ENCODE assay signal across 1 cellular context in the genomic region with DNA sequence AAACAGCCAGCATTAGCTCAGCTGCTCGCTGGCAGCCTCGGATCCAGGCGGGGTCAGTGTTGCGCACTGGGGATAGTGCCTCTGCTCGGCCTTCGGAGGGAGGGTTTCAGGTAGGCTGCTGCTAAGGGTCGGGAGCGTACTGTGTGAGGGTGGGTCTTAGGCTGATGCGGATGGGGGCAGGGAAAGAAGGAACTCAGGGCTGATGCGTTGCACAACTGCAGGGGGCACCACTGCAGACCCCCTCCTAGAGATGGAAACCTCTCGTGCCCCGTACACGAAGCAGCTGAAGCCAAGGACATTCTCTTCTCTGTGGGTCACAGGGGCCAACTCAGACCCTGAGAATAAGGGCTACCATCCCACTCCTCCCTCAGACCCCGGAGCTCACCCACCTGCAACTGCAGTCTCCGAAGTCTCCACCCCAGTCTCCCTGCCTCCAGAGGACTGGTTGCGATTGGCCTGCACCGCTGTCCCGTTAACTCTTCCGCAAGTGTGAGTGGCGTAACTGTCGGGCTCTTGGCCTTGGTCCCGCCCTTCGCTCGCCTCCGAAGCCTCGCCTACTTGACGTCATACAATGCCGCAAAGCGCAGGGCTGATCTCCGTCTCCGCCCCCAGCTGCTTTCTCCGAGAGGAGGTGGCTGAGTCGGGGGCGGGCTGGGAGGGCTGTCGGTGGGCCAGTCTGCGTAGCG.
TF ChIP-seq lines count a peak whose summit lies in the region.

A gene with protein sequence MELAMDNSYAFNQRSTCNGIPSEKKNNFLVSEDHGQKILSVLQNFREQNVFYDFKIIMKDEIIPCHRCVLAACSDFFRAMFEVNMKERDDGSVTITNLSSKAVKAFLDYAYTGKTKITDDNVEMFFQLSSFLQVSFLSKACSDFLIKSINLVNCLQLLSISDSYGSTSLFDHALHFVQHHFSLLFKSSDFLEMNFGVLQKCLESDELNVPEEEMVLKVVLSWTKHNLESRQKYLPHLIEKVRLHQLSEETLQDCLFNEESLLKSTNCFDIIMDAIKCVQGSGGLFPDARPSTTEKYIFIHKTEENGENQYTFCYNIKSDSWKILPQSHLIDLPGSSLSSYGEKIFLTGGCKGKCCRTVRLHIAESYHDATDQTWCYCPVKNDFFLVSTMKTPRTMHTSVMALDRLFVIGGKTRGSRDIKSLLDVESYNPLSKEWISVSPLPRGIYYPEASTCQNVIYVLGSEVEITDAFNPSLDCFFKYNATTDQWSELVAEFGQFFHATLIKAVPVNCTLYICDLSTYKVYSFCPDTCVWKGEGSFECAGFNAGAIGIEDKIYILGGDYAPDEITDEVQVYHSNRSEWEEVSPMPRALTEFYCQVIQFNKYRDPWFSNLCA (minus strand): TSS at position 425 of the 686 bp plus-strand sequence. CDS start 18,250 bp downstream, outside the sequence.

TF ChIP-seq in HepG2, 621 proteins besides CTCF, POLR2A, EP300 and RAD21 (continued from another document and continues in another):
- TF ChIP-seq ZNF407 (CRISPR knock-in tag; IDR thresholded peaks at IDR 0.05; ENCODE audit: not compliant biosample characterization) (no peak), ZNF264 (CRISPR knock-in tag; IDR thresholded peaks at IDR 0.05) (peak; percentile 58; the same call in 1 of the 2 replicates), HNRNPUL1 (IDR thresholded peaks at IDR 0.05; ENCODE audit: low read depth, low read length) (no peak), ZNF678 (CRISPR knock-in tag; IDR thresholded peaks at IDR 0.05) (0 out of 2 replicates have a peak, but pooled peaks have one; percentile 12), ZBTB21 (CRISPR knock-in tag; IDR thresholded peaks at IDR 0.05) (peak; percentile 92), HIVEP1 (CRISPR knock-in tag; IDR thresholded peaks at IDR 0.05) (peak; percentile 46; the same call in 1 of the 2 replicates), ZNF598 (CRISPR knock-in tag; IDR thresholded peaks at IDR 0.05; ENCODE audit: borderline replicate concordance) (peak; percentile 74; the same call in 1 of the 2 replicates), XRCC5 (optimal IDR thresholded peaks at IDR 0.05; ENCODE audit: low read length) (peak; percentile 94), FOXC1 (CRISPR knock-in tag; IDR thresholded peaks at IDR 0.05; ENCODE audit: borderline replicate concordance) (peak; percentile 88), ZNF841 (CRISPR knock-in tag; IDR thresholded peaks at IDR 0.05; ENCODE audit: borderline replicate concordance) (no peak), ZNF3 (CRISPR knock-in tag; IDR thresholded peaks at IDR 0.05) (no peak), KLF6 (CRISPR knock-in tag; IDR thresholded peaks at IDR 0.05) (peak; percentile 20; the same call in 1 of the 2 replicates), MZF1 (CRISPR knock-in tag; IDR thresholded peaks at IDR 0.05; ENCODE audit: borderline replicate concordance) (0 out of 2 replicates have a peak, but pooled peaks have one; percentile 68), RXRA (CRISPR knock-in tag; IDR thresholded peaks at IDR 0.05) (peak; percentile 23; the same call in 1 of the 2 replicates), CBX1 (IDR thresholded peaks at IDR 0.05; ENCODE audit: low read depth) (peak; percentile 68), ZNF225 (CRISPR knock-in tag; IDR thresholded peaks at IDR 0.05) (peak; percentile 86), REXO4 (CRISPR knock-in tag; IDR thresholded peaks at IDR 0.05; ENCODE audit: borderline replicate concordance) (no peak), ZNF543 (CRISPR knock-in tag; IDR thresholded peaks at IDR 0.05) (no peak), ZNF235 (CRISPR knock-in tag; IDR thresholded peaks at IDR 0.05; ENCODE audit: borderline replicate concordance) (0 out of 2 replicates have a peak, but pooled peaks have one; percentile 22), SRF (IDR thresholded peaks at IDR 0.05; ENCODE audit: low read depth, low read length) (no peak), ZNF772 (CRISPR knock-in tag; IDR thresholded peaks at IDR 0.05) (peak; percentile 48; the same call in 1 of the 2 replicates), NCOA2 (CRISPR knock-in tag; IDR thresholded peaks at IDR 0.05) (no peak), E2F1 (CRISPR knock-in tag; IDR thresholded peaks at IDR 0.05) (no peak), ZBTB7B (CRISPR knock-in tag; IDR thresholded peaks at IDR 0.05) (peak; percentile 67), NONO (IDR thresholded peaks at IDR 0.05) (no peak), NONO (CRISPR knock-in tag; conservative IDR thresholded peaks at IDR 0.05) (peak; percentile 69), ZNF30 (CRISPR knock-in tag; IDR thresholded peaks at IDR 0.05) (no peak), SMAD3 (CRISPR knock-in tag; IDR thresholded peaks at IDR 0.05) (peak; percentile 41), ZFP82 (CRISPR knock-in tag; IDR thresholded peaks at IDR 0.05; ENCODE audit: borderline replicate concordance) (no peak), SMAD1 (CRISPR knock-in tag; IDR thresholded peaks at IDR 0.05; ENCODE audit: borderline replicate concordance, low read depth) (no peak), NFKBIZ (CRISPR knock-in tag; IDR thresholded peaks at IDR 0.05) (0 out of 2 replicates have a peak, but pooled peaks have one; percentile 32)
- TF ChIP-seq, protein P1, sequence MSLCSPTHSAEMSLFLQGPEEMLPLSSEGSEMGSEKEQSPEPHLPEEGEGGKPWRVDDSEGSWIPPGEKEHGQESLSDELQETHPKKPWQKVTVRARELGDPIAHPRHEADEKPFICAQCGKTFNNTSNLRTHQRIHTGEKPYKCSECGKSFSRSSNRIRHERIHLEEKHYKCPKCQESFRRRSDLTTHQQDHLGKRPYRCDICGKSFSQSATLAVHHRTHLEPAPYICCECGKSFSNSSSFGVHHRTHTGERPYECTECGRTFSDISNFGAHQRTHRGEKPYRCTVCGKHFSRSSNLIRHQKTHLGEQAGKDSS (CRISPR knock-in tag; IDR thresholded peaks at IDR 0.05; ENCODE audit: borderline replicate concordance, low read depth), result peak; percentile 32; the same call in 1 of the 2 replicates
- TF ChIP-seq, protein P2, sequence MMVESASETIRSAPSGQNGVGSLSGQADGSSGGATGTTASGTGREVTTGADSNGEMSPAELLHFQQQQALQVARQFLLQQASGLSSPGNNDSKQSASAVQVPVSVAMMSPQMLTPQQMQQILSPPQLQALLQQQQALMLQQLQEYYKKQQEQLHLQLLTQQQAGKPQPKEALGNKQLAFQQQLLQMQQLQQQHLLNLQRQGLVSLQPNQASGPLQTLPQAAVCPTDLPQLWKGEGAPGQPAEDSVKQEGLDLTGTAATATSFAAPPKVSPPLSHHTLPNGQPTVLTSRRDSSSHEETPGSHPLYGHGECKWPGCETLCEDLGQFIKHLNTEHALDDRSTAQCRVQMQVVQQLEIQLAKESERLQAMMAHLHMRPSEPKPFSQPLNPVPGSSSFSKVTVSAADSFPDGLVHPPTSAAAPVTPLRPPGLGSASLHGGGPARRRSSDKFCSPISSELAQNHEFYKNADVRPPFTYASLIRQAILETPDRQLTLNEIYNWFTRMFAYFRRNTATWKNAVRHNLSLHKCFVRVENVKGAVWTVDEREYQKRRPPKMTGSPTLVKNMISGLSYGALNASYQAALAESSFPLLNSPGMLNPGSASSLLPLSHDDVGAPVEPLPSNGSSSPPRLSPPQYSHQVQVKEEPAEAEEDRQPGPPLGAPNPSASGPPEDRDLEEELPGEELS (CRISPR knock-in tag; IDR thresholded peaks at IDR 0.05), result peak; percentile 22; the same call in 1 of the 2 replicates
- TF ChIP-seq, protein P3, sequence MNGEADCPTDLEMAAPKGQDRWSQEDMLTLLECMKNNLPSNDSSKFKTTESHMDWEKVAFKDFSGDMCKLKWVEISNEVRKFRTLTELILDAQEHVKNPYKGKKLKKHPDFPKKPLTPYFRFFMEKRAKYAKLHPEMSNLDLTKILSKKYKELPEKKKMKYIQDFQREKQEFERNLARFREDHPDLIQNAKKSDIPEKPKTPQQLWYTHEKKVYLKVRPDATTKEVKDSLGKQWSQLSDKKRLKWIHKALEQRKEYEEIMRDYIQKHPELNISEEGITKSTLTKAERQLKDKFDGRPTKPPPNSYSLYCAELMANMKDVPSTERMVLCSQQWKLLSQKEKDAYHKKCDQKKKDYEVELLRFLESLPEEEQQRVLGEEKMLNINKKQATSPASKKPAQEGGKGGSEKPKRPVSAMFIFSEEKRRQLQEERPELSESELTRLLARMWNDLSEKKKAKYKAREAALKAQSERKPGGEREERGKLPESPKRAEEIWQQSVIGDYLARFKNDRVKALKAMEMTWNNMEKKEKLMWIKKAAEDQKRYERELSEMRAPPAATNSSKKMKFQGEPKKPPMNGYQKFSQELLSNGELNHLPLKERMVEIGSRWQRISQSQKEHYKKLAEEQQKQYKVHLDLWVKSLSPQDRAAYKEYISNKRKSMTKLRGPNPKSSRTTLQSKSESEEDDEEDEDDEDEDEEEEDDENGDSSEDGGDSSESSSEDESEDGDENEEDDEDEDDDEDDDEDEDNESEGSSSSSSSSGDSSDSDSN (CRISPR knock-in tag; IDR thresholded peaks at IDR 0.05), result peak; percentile 78
- TF ChIP-seq, protein P4, sequence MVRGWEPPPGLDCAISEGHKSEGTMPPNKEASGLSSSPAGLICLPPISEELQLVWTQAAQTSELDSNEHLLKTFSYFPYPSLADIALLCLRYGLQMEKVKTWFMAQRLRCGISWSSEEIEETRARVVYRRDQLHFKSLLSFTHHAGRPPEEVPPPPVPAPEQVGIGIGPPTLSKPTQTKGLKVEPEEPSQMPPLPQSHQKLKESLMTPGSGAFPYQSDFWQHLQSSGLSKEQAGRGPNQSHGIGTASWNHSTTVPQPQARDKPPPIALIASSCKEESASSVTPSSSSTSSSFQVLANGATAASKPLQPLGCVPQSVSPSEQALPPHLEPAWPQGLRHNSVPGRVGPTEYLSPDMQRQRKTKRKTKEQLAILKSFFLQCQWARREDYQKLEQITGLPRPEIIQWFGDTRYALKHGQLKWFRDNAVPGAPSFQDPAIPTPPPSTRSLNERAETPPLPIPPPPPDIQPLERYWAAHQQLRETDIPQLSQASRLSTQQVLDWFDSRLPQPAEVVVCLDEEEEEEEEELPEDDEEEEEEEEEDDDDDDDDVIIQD (CRISPR knock-in tag; IDR thresholded peaks at IDR 0.05; ENCODE audit: low read depth), result peak; percentile 49
- TF ChIP-seq, protein P5, sequence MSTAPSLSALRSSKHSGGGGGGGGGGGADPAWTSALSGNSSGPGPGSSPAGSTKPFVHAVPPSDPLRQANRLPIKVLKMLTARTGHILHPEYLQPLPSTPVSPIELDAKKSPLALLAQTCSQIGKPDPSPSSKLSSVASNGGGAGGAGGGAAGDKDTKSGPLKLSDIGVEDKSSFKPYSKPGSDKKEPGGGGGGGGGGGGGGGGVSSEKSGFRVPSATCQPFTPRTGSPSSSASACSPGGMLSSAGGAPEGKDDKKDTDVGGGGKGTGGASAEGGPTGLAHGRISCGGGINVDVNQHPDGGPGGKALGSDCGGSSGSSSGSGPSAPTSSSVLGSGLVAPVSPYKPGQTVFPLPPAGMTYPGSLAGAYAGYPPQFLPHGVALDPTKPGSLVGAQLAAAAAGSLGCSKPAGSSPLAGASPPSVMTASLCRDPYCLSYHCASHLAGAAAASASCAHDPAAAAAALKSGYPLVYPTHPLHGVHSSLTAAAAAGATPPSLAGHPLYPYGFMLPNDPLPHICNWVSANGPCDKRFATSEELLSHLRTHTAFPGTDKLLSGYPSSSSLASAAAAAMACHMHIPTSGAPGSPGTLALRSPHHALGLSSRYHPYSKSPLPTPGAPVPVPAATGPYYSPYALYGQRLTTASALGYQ (CRISPR knock-in tag; IDR thresholded peaks at IDR 0.05), result 0 out of 2 replicates have a peak, but pooled peaks have one; percentile 34
